ENCODE assay signal across 16 cellular contexts in the genomic region with DNA sequence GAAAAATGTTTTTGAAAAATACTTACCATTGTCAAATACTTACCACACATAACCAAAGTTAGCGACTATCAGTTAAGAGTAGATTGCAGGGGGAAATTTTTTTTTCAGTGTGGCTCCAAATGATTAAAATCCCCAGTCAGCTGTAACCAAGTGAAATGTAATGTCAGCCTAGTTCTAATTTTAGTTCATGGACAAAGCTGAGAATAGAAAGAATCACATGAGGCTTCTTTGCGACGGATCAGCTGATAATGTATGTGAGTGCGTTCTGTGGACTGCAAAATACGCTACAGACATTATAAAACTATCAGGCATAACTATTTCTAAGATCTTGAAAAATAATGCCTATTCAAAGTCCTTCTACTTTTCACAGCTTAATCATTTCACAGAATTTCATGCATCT. TPM values are rescaled to one million over a fixed set of nuclear protein-coding genes. Genes with fewer than 3 reads are reported as not detected.
A peak's percentile ranks its signal among the peaks of the same experiment; 100 is the strongest.
DNase-seq lines count a peak whose midpoint lies in the region; ATAC-seq and TF ChIP-seq lines count a peak whose summit lies in the region.
"Had no signal": no experiment of that assay in that cellular context is flagged by ENCODE, and none has a peak within 500 bp of the region (broad histone marks: within the 10 kb centered on the region; RNA-seq: fewer than 3 reads in every experiment).

A gene (minus strand): TSS at position 165 of the 400 bp plus-strand sequence. CDS start 9,740 bp downstream, outside the sequence.

- H2BK15ac ChIP-seq in H9 (ENCODE audit: low read depth, low read length): no peak within 1 kb of the TSS

- H3K23ac ChIP-seq in H9 (ENCODE audit: insufficient read length, low read depth, low read length): no peak within 1 kb of the TSS

- no peak within 1 kb of the TSS for H3K4me3 Mint-ChIP-seq in H9
- H3K4me3 Mint-ChIP-seq: CD4-positive, alpha-beta T cell; HFFc6 had no signal

- no peak within 1 kb of the TSS for H3K14ac ChIP-seq in H9 (ENCODE audit: insufficient read depth, low read length)

- no peak within 1 kb of the TSS for H4K91ac ChIP-seq in H9 (ENCODE audit: insufficient read length, low read depth, low read length)

- no peak within 1 kb of the TSS for H2BK5ac ChIP-seq in H9 (ENCODE audit: insufficient read length, low read length)

- no peak within 1 kb of the TSS for H4K5ac ChIP-seq in H9 (ENCODE audit: insufficient read length, low read depth, low read length)

- no peak within 1 kb of the TSS for H2AFZ ChIP-seq in H9 (ENCODE audit: low read length)

- no peak within 1 kb of the TSS for H2BK20ac ChIP-seq in H9 (ENCODE audit: low read depth, low read length, poor library complexity, severe bottlenecking)

- H3K4me1 Mint-ChIP-seq in H9: peaks cover 0 to 4% of the 10 kb centered on the region in 2 experiments; a peak in 2 of 4 replicates

- H2BK12ac ChIP-seq in H9 (ENCODE audit: insufficient read length, low read depth, low read length): no peak within 1 kb of the TSS

- H3K36me3 ChIP-seq in adrenal gland (replicated peaks in 1 of 2) (no peaks in the 10 kb centered on the region), MG63 (no peaks in the 10 kb centered on the region)
- H3K36me3 ChIP-seq: SJCRH30 had no signal

- H2AK5ac ChIP-seq in H9 (ENCODE audit: insufficient read length, low read length): no peak within 1 kb of the TSS

- H3K18ac ChIP-seq in H9 (ENCODE audit: insufficient read length, low read depth, low read length): no peak within 1 kb of the TSS

- no peaks in the 10 kb centered on the region for H3K79me2 ChIP-seq in H9 (ENCODE audit: insufficient read depth, low read length)

- intact Hi-C loops in adrenal gland (cut with DNase I) (no loop called here), Right ventricle myocardium superior (cut with DNase I) (loop anchor here (10.0 kb wide), 1 partner anchor 97 kb away; no protein-coding TSS in a partner anchor)

- TF ChIP-seq POLR2A in adrenal gland (IDR thresholded peaks at IDR 0.05): no peak

- no peak within 1 kb of the TSS for H4K8ac ChIP-seq in H9 (replicated peaks; ENCODE audit: insufficient read length, low read depth, low read length)

- TF ChIP-seq CTCF in adrenal gland (IDR thresholded peaks at IDR 0.05) (no peak), retinal pigment epithelial cell (conservative IDR thresholded peaks at IDR 0.05; ENCODE audit: low read depth, low read length) (no peak), H9 (conservative IDR thresholded peaks at IDR 0.05) (no peak)

- H3K9me3 Mint-ChIP-seq in H9: no peaks in the 10 kb centered on the region
- H3K9me3 Mint-ChIP-seq: CD4-positive, alpha-beta T cell; HFFc6 had no signal

- no peaks in the 10 kb centered on the region for H3K27me3 Mint-ChIP-seq in H9 (ENCODE audit: low read depth)
- H3K27me3 Mint-ChIP-seq: CD4-positive, alpha-beta T cell had no signal

- no peak within 1 kb of the TSS for H2BK120ac ChIP-seq in H9 (ENCODE audit: low read depth, low read length, poor library complexity, severe bottlenecking)

- H3K79me1 ChIP-seq in H9 (ENCODE audit: insufficient read depth, low read depth, low read length, poor library complexity, severe bottlenecking): no peaks in the 10 kb centered on the region

- WGBS in adrenal gland, 4 donors: 21 to 43% (median 27%) methylated on average over 5 of the region's 5 CpGs
- no CpG with 5 or more reads among the region's 5 CpGs for WGBS in H9 (ENCODE audit: extremely low coverage, insufficient read length, low lambda C conversion rate)

- no peaks in the 10 kb centered on the region for H4K20me1 ChIP-seq in H9 (ENCODE audit: control insufficient read depth, insufficient read depth, insufficient read length)

- H3K4me3 ChIP-seq in adrenal gland: peak within 1 kb of the TSS in 1 of 4 donors; percentile 42
- H3K4me3 ChIP-seq in retinal pigment epithelial cell (ENCODE audit: low read length): peak within 1 kb of the TSS; percentile 13
- H3K4me3 ChIP-seq in MG63: no peak within 1 kb of the TSS
- H3K4me3 ChIP-seq: SJCRH30 had no signal

- DNase-seq in adrenal gland (no peak), Right ventricle myocardium superior (no peak), hepatic stellate cell (ENCODE audit: low spot score) (peak; percentile 8), retinal pigment epithelial cell (ENCODE audit: low read depth) (peak; percentile 46), H9 (no peak), activated gamma-delta T cell (lab: John Stamatoyannopoulos, UW) (no peak), MG63 (no peak)
- DNase-seq: CD4-positive, alpha-beta T cell; HFFc6; IMR-90; MV-4-11; NCI-H1436 treated with DMSO at 0.1 percent for 48 hours; NCI-H2081 treated with DMSO at 0.1 percent for 48 hours; NCI-H524; SJCRH30 had no signal

- H3K23me2 ChIP-seq in H9 (ENCODE audit: insufficient read length, low read depth, low read length, poor library complexity, severe bottlenecking): no peaks in the 10 kb centered on the region

- ATAC-seq in Right ventricle myocardium superior (ENCODE audit: poor library complexity) (peak; percentile 85), GM19467 (IDR thresholded peaks at IDR 0.05; ENCODE audit: unreplicated experiment) (no peak)

- no peak within 1 kb of the TSS for H3K4ac ChIP-seq in H9 (ENCODE audit: low read depth, low read length)

- H3K4me2 ChIP-seq in H9 (ENCODE audit: insufficient read depth, insufficient read length, low read length): no peak within 1 kb of the TSS

- no peaks in the 10 kb centered on the region for H3K4me1 ChIP-seq in adrenal gland (replicated peaks in 1 of 2)
- no peaks in the 10 kb centered on the region for H3K4me1 ChIP-seq in H9 (ENCODE audit: insufficient read depth, low read length)
- H3K4me1 ChIP-seq: SJCRH30 had no signal

- H3K27ac ChIP-seq in adrenal gland (no peak within 1 kb of the TSS), H9 (ENCODE audit: insufficient read length, low read depth, low read length) (no peak within 1 kb of the TSS)
- H3K27ac ChIP-seq: SJCRH30 had no signal

- H3K9ac ChIP-seq in H9 (ENCODE audit: extremely low read depth, insufficient read length, low read length): no peak within 1 kb of the TSS

- H3K56ac ChIP-seq in H9 (ENCODE audit: insufficient read length, low read depth, low read length): no peak within 1 kb of the TSS

- H3K27me3 ChIP-seq in adrenal gland (no peaks in the 10 kb centered on the region), H9 (ENCODE audit: insufficient read depth, low read length) (no peaks in the 10 kb centered on the region), MG63 (no peaks in the 10 kb centered on the region)
- H3K27me3 ChIP-seq: SJCRH30 had no signal

- no peak within 1 kb of the TSS for H3K27ac Mint-ChIP-seq in H9
- H3K27ac Mint-ChIP-seq: CD4-positive, alpha-beta T cell; HFFc6 had no signal

- no peaks in the 10 kb centered on the region for H3K36me3 Mint-ChIP-seq in H9 (ENCODE audit: insufficient read depth in 1 of 3, low read depth in 3 of 3)

- no peak within 1 kb of the TSS for H3T11ph ChIP-seq in H9 (ENCODE audit: low read length)

- H3K9me3 ChIP-seq in adrenal gland (replicated peaks in 1 of 3) (no peaks in the 10 kb centered on the region), H9 (ENCODE audit: control insufficient read depth, low read depth, low read length) (no peaks in the 10 kb centered on the region), MG63 (no peaks in the 10 kb centered on the region)

RNA-seq across cellular contexts. Expression of the gene that starts here (rescaled TPM):
- 10 to 100 TPM in 5 of 8 donors, 1 to 10 TPM in 3; 1.3 to 26.4 (median 11.7) TPM for total RNA-seq in adrenal gland
- polyA plus RNA-seq in adrenal gland: 10 to 100 TPM in 2 of 3 donors, 1 to 10 TPM in 1; 3.4 to 52.0 (median 10.3) TPM
- total RNA-seq in Right ventricle myocardium superior: 187 TPM
- 0.20 and 0.37 TPM in 2 replicates for total RNA-seq in H9 (2021)
- 0.20 TPM in 1 of 2 replicates, not detected in the other for total RNA-seq in MG63 (2014; rRNA removed; shearing (Covaris generic); ENCODE audit: low replicate concordance)

Comparison
In these comparisons a context has a peak if more than half of its experiments do, and no peak if none do; other contexts are left out.
1. DNase-seq: peak in hepatic stellate cell (single experiment) and retinal pigment epithelial cell (single experiment); none in adrenal gland (0 of 7), Right ventricle myocardium superior (single experiment), H9 (single experiment), activated gamma-delta T cell (single experiment) and MG63 (single experiment).